ENCODE assay signal across 32 cellular contexts in the genomic region with DNA sequence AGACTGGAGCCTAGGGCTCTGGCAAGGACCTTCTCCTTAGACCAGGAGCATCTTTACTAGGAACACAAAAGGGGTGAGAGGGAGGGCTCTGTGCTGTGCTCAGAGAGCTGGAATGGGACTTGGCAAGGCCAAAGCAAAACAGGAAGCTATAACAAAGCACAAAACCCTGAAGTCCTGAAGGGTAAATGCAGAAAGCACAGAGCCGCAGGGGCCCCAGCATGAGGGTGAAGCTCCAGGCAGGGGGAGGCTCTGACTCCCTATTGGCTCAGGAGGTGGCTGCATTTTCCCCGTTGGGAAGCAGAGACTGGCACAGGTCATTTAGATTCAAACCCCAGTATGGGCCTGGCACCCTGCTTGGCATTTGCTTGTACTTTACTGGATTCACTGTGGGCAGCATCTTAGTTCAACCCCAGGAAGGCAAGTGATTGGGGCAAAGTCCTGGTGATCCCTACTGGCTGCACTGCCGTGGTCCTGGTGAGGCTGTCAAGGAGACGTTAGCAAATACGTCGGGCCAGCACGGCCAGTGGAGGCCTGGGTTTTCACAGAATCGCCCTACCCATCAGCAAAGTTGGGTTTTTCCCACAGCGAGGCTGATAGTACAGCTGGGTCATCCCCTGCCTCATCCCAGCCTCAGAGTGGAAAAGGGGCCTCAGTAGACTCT. TPM values are rescaled to one million over a fixed set of nuclear protein-coding genes. Genes with fewer than 3 reads are reported as not detected.
A peak's percentile ranks its signal among the peaks of the same experiment; 100 is the strongest.
DNase-seq lines count a peak whose midpoint lies in the region; ATAC-seq and TF ChIP-seq lines count a peak whose summit lies in the region.
"Had no signal": no experiment of that assay in that cellular context is flagged by ENCODE, and none has a peak within 500 bp of the region (broad histone marks: within the 10 kb centered on the region; RNA-seq: fewer than 3 reads in every experiment).

No MANE protein-coding gene starts in this region.

- intact Hi-C loops in IMR-90 (cut with micrococcal nuclease) (no loop called here), right cardiac atrium (cut with DNase I) (no loop called here)

- no peak overlapping the region for H3K4me3 Mint-ChIP-seq in activated T-cell treated with anti-CD3 and anti-CD28 coated beads, Interleukin-2, amount 50 U/mL, for 4 hours
- H3K4me3 Mint-ChIP-seq: activated CD4-positive, alpha-beta memory T cell treated with anti-CD3 and anti-CD28 coated beads for 36 hours; activated naive CD4-positive, alpha-beta T cell treated with anti-CD3 and anti-CD28 coated beads, Interleukin-2, amount 10 ng/mL, durations not matched to agents 7 days and 5 days; nephron had no signal

- TF ChIP-seq POLR2A in IMR-90 (IDR thresholded peaks at IDR 0.05; ENCODE audit: low read depth, low read length) = no peak

- WGBS in IMR-90 (ENCODE audit: extremely low coverage in 2 of 2, insufficient read length in 1 of 2), 2 experiments = 20% methylated on average over 1 of the region's 9 CpGs; no CpG with 5 or more reads in 1 of the 2 experiments
- WGBS in right cardiac atrium = 73% methylated on average over 9 of the region's 9 CpGs

- H3K4me3 ChIP-seq in IMR-90 (ENCODE audit: insufficient read depth, low read depth, low read length) (no peak overlapping the region), cardiac fibroblast (replicated peaks in 1 of 2; ENCODE audit: low read depth in 2 of 2, low read length in 2 of 2) (no peak overlapping the region), right cardiac atrium (ENCODE audit: low read length) (no peak overlapping the region)
- H3K4me3 ChIP-seq: BLaER1, dorsolateral prefrontal cortex, pancreas, Peyer's patch, spleen, upper lobe of left lung had no signal

- peak overlapping the region; percentile 27 for H2AFZ ChIP-seq in IMR-90 (replicated peaks; ENCODE audit: low read length, poor library complexity)

- POLR2A ChIA-PET in IMR-90 (lab: Charles Lee; ENCODE audit: unreplicated experiment) = no interaction called here

- H3K9me3 ChIP-seq in IMR-90 (ENCODE audit: control insufficient read depth, insufficient read depth, low read length) (no peaks in the 10 kb centered on the region), right cardiac atrium (ENCODE audit: control insufficient read depth, low read length) (no peaks in the 10 kb centered on the region)
- H3K9me3 ChIP-seq: BLaER1, pancreas, Peyer's patch, spleen, upper lobe of left lung had no signal

- H4K20me1 ChIP-seq in IMR-90 (ENCODE audit: insufficient read depth, low read length) = no peaks in the 10 kb centered on the region
- H4K20me1 ChIP-seq: BLaER1 had no signal

- no peak overlapping the region for H2AK5ac ChIP-seq in IMR-90 (ENCODE audit: low read depth, low read length)

- H3K27me3 ChIP-seq in IMR-90 (ENCODE audit: control insufficient read depth, insufficient read depth, low read length) (peaks cover 49% of the 10 kb centered on the region), right cardiac atrium (ENCODE audit: control insufficient read depth, insufficient read depth) (no peaks in the 10 kb centered on the region)
- H3K27me3 ChIP-seq: BLaER1, dorsolateral prefrontal cortex, pancreas, Peyer's patch, upper lobe of left lung had no signal

- no peaks in the 10 kb centered on the region for H3K9me3 Mint-ChIP-seq in activated T-cell treated with anti-CD3 and anti-CD28 coated beads, Interleukin-2, amount 50 U/mL, for 4 hours
- H3K9me3 Mint-ChIP-seq: activated CD4-positive, alpha-beta memory T cell treated with anti-CD3 and anti-CD28 coated beads for 36 hours; activated naive CD4-positive, alpha-beta T cell treated with anti-CD3 and anti-CD28 coated beads, Interleukin-2, amount 10 ng/mL, durations not matched to agents 7 days and 5 days; nephron had no signal

- H2BK120ac ChIP-seq in IMR-90 (ENCODE audit: low read depth, low read length) = no peak overlapping the region

- H4K91ac ChIP-seq in IMR-90 (ENCODE audit: insufficient read depth, low read depth, low read length) = no peak overlapping the region

- ATAC-seq in IMR-90 (ENCODE audit: low read depth) (peak; percentile 24), right cardiac atrium (peak; percentile 38 to 65), GM18867 (IDR thresholded peaks at IDR 0.05; ENCODE audit: unreplicated experiment) (no peak)
- ATAC-seq in activated T-cell treated with anti-CD3 and anti-CD28 coated beads, Interleukin-2, amount 50 U/mL, for 4 hours = no peak
- ATAC-seq: activated CD4-positive, CD25-positive, alpha-beta regulatory T cell treated with anti-CD3 and anti-CD28 coated beads, Interleukin-2, amount 50 U/mL, for 24 hours; pancreas had no signal

- H3K4me2 ChIP-seq in IMR-90 (ENCODE audit: low read depth, low read length) = no peak overlapping the region
- H3K4me2 ChIP-seq: BLaER1, KMS-11 had no signal

- no peaks in the 10 kb centered on the region for H3K36me3 Mint-ChIP-seq in activated T-cell treated with anti-CD3 and anti-CD28 coated beads, Interleukin-2, amount 50 U/mL, for 4 hours (ENCODE audit: insufficient read depth)
- H3K36me3 Mint-ChIP-seq: activated CD4-positive, alpha-beta memory T cell treated with anti-CD3 and anti-CD28 coated beads for 36 hours; activated naive CD4-positive, alpha-beta T cell treated with anti-CD3 and anti-CD28 coated beads, Interleukin-2, amount 10 ng/mL, durations not matched to agents 7 days and 5 days had no signal

- DNase-seq in EH (ENCODE audit: low read depth) (peak; percentile 4), IMR-90 (no peak), cardiac fibroblast (ENCODE audit: low read depth in 2 of 2) (peak; percentile 25 to 34), right cardiac atrium (no peak), NCI-H1417 treated with DMSO at 0.1 percent for 48 hours (lab: John Stamatoyannopoulos, UW) (no peak)
- no peak for DNase-seq in stimulated activated CD4-positive, alpha-beta T cell treated with anti-CD3 and anti-CD28 coated beads, Interleukin-2, amount 100 ng/mL, for 48 hours
- no peak for DNase-seq in activated T-cell treated with anti-CD3 and anti-CD28 coated beads, Interleukin-2, amount 50 U/mL, for 4 hours
- DNase-seq: activated CD4-positive, alpha-beta memory T cell treated with anti-CD3 and anti-CD28 coated beads for 36 hours; activated CD8-positive, alpha-beta memory T cell treated with anti-CD3 and anti-CD28 coated beads, Interleukin-2, amount 50 U/mL, for 4 hours; activated naive CD4-positive, alpha-beta T cell treated with anti-CD3 and anti-CD28 coated beads, Interleukin-2, amount 10 ng/mL, durations not matched to agents 7 days and 5 days; amniotic stem cell; DMS79; dorsolateral prefrontal cortex; GF-D8; glutamatergic neuron; kidney glomerular epithelial cell; mammary epithelial cell; MV-4-11; NCI-H146; NCI-H526 treated with DMSO at 0.1 percent for 48 hours; pancreas; Peyer's patch; spleen; T1000; upper lobe of left lung had no signal

- no peak overlapping the region for H3K56ac ChIP-seq in IMR-90 (ENCODE audit: extremely low read depth, insufficient read depth, low read length)

- H3K4ac ChIP-seq in IMR-90 (ENCODE audit: low read depth, low read length) = no peak overlapping the region

- H2AK9ac ChIP-seq in IMR-90 (replicated peaks; ENCODE audit: low read depth, low read length, poor library complexity) = no peak overlapping the region

- H3K23ac ChIP-seq in IMR-90 (ENCODE audit: low read depth, low read length) = no peak overlapping the region

- H2BK5ac ChIP-seq in IMR-90 (ENCODE audit: low read depth, low read length, poor library complexity, severe bottlenecking) = no peak overlapping the region

- H3K4me1 Mint-ChIP-seq in activated T-cell treated with anti-CD3 and anti-CD28 coated beads, Interleukin-2, amount 50 U/mL, for 4 hours (ENCODE audit: low read depth) = peaks cover 3% of the 10 kb centered on the region

- dilution Hi-C loops in IMR-90 (cut with HindIII; ENCODE audit: low sequenced_read_pairs, unreplicated experiment) = no loop called here

- H3K27ac ChIP-seq in IMR-90 (ENCODE audit: insufficient read depth, low read length) = no peak overlapping the region
- H3K27ac ChIP-seq in right cardiac atrium (ENCODE audit: low read length) = peak overlapping the region; percentile 48
- H3K27ac ChIP-seq: BLaER1, dorsolateral prefrontal cortex, KMS-11, pancreas, Peyer's patch, upper lobe of left lung had no signal

- H2BK15ac ChIP-seq in IMR-90 (ENCODE audit: low read depth, low read length) = no peak overlapping the region

- CTCF ChIA-PET in IMR-90 (lab: Yijun Ruan, JAX) = interaction anchor here (0.6 kb wide), 1 partner anchor 14 kb away, joined by 3 read pairs; no protein-coding TSS in a partner anchor

- TF ChIP-seq RAD21 in IMR-90 (IDR thresholded peaks at IDR 0.05; ENCODE audit: low read length) = no peak

- no peaks in the 10 kb centered on the region for H3K36me3 ChIP-seq in IMR-90 (ENCODE audit: control insufficient read depth, insufficient read depth, low read length)
- H3K36me3 ChIP-seq: BLaER1, pancreas, Peyer's patch, upper lobe of left lung had no signal

- in situ Hi-C loops in IMR-90 (cut with MboI; ENCODE audit: low sequenced_read_pairs) = no loop called here

- H3K4me1 ChIP-seq in IMR-90 (ENCODE audit: control insufficient read depth, insufficient read depth, low read length) = no peaks in the 10 kb centered on the region
- peaks cover 17% of the 10 kb centered on the region for H3K4me1 ChIP-seq in right cardiac atrium (ENCODE audit: control insufficient read depth, insufficient read depth, low read length)
- H3K4me1 ChIP-seq: pancreas, Peyer's patch had no signal

- H3K9me1 ChIP-seq in IMR-90 (ENCODE audit: insufficient read depth, low read length) = 0 out of 2 replicates have a peak, but pooled peaks cover 5% of the 10 kb centered on the region

- no peak overlapping the region for H4K5ac ChIP-seq in IMR-90 (ENCODE audit: low read depth, low read length)

- no TSS peak for BruUV-seq in IMR-90 (replicated peaks; lab: Mats Ljungman, UMichigan)

- TF ChIP-seq CTCF in IMR-90 (conservative IDR thresholded peaks at IDR 0.05; ENCODE audit: low read depth, low read length) = no peak
- TF ChIP-seq CTCF in cardiac fibroblast (IDR thresholded peaks at IDR 0.05; ENCODE audit: low read depth, low read length) = no peak

- H3K18ac ChIP-seq in IMR-90 (ENCODE audit: low read depth, low read length) = no peak overlapping the region

- H3K79me1 ChIP-seq in IMR-90 (ENCODE audit: low read depth in 1 of 2, low read length in 2 of 2) = no peaks in the 10 kb centered on the region

- H3K27me3 Mint-ChIP-seq in activated T-cell treated with anti-CD3 and anti-CD28 coated beads, Interleukin-2, amount 50 U/mL, for 4 hours (ENCODE audit: low read depth) = peaks cover 24% of the 10 kb centered on the region

- H4K8ac ChIP-seq in IMR-90 (ENCODE audit: low read depth in 2 of 2, low read length in 2 of 2) = no peak overlapping the region

- H2BK20ac ChIP-seq in IMR-90 (ENCODE audit: low read depth, low read length) = no peak overlapping the region

- H3K9ac ChIP-seq in IMR-90 (ENCODE audit: low read depth, low read length) = no peak overlapping the region
- H3K9ac ChIP-seq: BLaER1, KMS-11 had no signal

- no peak overlapping the region for H3K14ac ChIP-seq in IMR-90 (replicated peaks; ENCODE audit: low read depth, low read length)

RNA-seq across cellular contexts. Expression of gene GGTA1, which starts 46.3 kb away (rescaled TPM):
- total RNA-seq in IMR-90 (2012; rRNA removed) (not detected in 2 replicates), right cardiac atrium (10 to 100 TPM; 12.3 to 30.1 (median 22.3) TPM)
- polyA plus RNA-seq in IMR-90 (2012; rRNA removed) (not detected in 2 replicates), right cardiac atrium (42.5 TPM)
- polyA plus RNA-seq in IMR-90 (2012; cell fraction: cytosol; rRNA removed) = not detected in 2 replicates
- not detected in 2 replicates for polyA plus RNA-seq in IMR-90 (2012; cell fraction: nucleus; rRNA removed; ENCODE audit: low replicate concordance)
- total RNA-seq in activated T-cell treated with anti-CD3 and anti-CD28 coated beads, Interleukin-2, amount 50 U/mL, for 4 hours = not detected
- total RNA-seq: activated CD4-positive, alpha-beta memory T cell treated with anti-CD3 and anti-CD28 coated beads for 36 hours; bronchial epithelial cell; mammary epithelial cell had no signal
- polyA plus RNA-seq: AG04450, mammary epithelial cell had no signal

Comparison
In these comparisons a context has a peak if more than half of its experiments do, and no peak if none do; other contexts are left out.
1. DNase-seq: peak in EH (single experiment) and cardiac fibroblast (2 of 2); none in IMR-90 (single experiment), right cardiac atrium (0 of 3), stimulated activated CD4-positive, alpha-beta T cell treated with anti-CD3 and anti-CD28 coated beads, Interleukin-2, amount 100 ng/mL, for 48 hours (0 of 2), activated T-cell treated with anti-CD3 and anti-CD28 coated beads, Interleukin-2, amount 50 U/mL, for 4 hours (single experiment) and NCI-H1417 treated with DMSO at 0.1 percent for 48 hours (single experiment).
2. ATAC-seq: peak in IMR-90 (single experiment) and right cardiac atrium (2 of 2); none in activated T-cell treated with anti-CD3 and anti-CD28 coated beads, Interleukin-2, amount 50 U/mL, for 4 hours (0 of 2) and GM18867 (single experiment).
3. RNA of gene GGTA1, which starts 46.3 kb away (total RNA-seq): 12.3 to 30.1 TPM in right cardiac atrium; not detected in IMR-90 and not detected in activated T-cell treated with anti-CD3 and anti-CD28 coated beads, Interleukin-2, amount 50 U/mL, for 4 hours; every median in the first group is over 10 times any median in the second.